Comparison of ENCODE assay signal across 1 cellular context in genomic region chr16:15642557-15643452, GRCh38.
A peak's percentile ranks its signal among the peaks of the same experiment; 100 is the strongest.
TF ChIP-seq lines count a peak whose summit lies in the region.

TSS of gene MARF1 (minus strand) at chr16:15643154. CDS start at chr16:15639233, 3,921 bp downstream.

TF ChIP-seq in HepG2, 621 proteins besides CTCF, POLR2A, EP300 and RAD21 (continued from another document and continues in another):
- TF ChIP-seq KMT2B (CRISPR knock-in tag; IDR thresholded peaks at IDR 0.05) (peak; percentile 82; the same call in 1 of the 2 replicates), ZKSCAN8 (CRISPR knock-in tag; IDR thresholded peaks at IDR 0.05; ENCODE audit: borderline replicate concordance) (0 out of 2 replicates have a peak, but pooled peaks have one; percentile 78), THAP7 (CRISPR knock-in tag; IDR thresholded peaks at IDR 0.05) (peak; percentile 77), SP4 (CRISPR knock-in tag; IDR thresholded peaks at IDR 0.05) (peak; percentile 96), SNAPC5 (CRISPR knock-in tag; IDR thresholded peaks at IDR 0.05; ENCODE audit: borderline replicate concordance) (peak; percentile 74; the same call in 1 of the 2 replicates), ZSCAN31 (CRISPR knock-in tag; IDR thresholded peaks at IDR 0.05; ENCODE audit: low read depth) (peak; percentile 90), HES4 (CRISPR knock-in tag; IDR thresholded peaks at IDR 0.05; ENCODE audit: borderline replicate concordance) (no peak), TAF1 (CRISPR knock-in tag; IDR thresholded peaks at IDR 0.05) (peak; percentile 83), ONECUT2 (CRISPR knock-in tag; IDR thresholded peaks at IDR 0.05) (no peak), ZSCAN5A (CRISPR knock-in tag; IDR thresholded peaks at IDR 0.05; ENCODE audit: borderline replicate concordance) (peak; percentile 89), ZNF552 (CRISPR knock-in tag; IDR thresholded peaks at IDR 0.05; ENCODE audit: borderline replicate concordance) (peak; percentile 52; the same call in 1 of the 2 replicates), CREBL2 (CRISPR knock-in tag; IDR thresholded peaks at IDR 0.05; ENCODE audit: borderline replicate concordance) (no peak), HIVEP1 (CRISPR knock-in tag; IDR thresholded peaks at IDR 0.05) (peak; percentile 87; the same call in 1 of the 2 replicates), SNAPC4 (CRISPR knock-in tag; IDR thresholded peaks at IDR 0.05) (peak; percentile 8; the same call in 1 of the 2 replicates), ZSCAN25 (CRISPR knock-in tag; IDR thresholded peaks at IDR 0.05) (peak; percentile 88), FOSL2 (CRISPR knock-in tag; IDR thresholded peaks at IDR 0.05) (peak; percentile 78), KAT2B (IDR thresholded peaks at IDR 0.05; ENCODE audit: borderline replicate concordance, low read depth, low read length) (peak; percentile 19; the same call in 1 of the 2 replicates), AFF4 (CRISPR knock-in tag; IDR thresholded peaks at IDR 0.05) (no peak), ZIK1 (CRISPR knock-in tag; IDR thresholded peaks at IDR 0.05; ENCODE audit: borderline replicate concordance, low read depth) (peak; percentile 42; the same call in 1 of the 2 replicates), ZNF790 (CRISPR knock-in tag; IDR thresholded peaks at IDR 0.05; ENCODE audit: borderline replicate concordance) (no peak), ZNF10 (CRISPR knock-in tag; IDR thresholded peaks at IDR 0.05; ENCODE audit: borderline replicate concordance, low read depth) (no peak), TBX2 (CRISPR knock-in tag; IDR thresholded peaks at IDR 0.05; ENCODE audit: borderline replicate concordance) (peak; percentile 88), MNT (IDR thresholded peaks at IDR 0.05) (peak; percentile 57), ZBED4 (CRISPR knock-in tag; IDR thresholded peaks at IDR 0.05; ENCODE audit: borderline replicate concordance) (peak; percentile 69), XBP1 (CRISPR knock-in tag; IDR thresholded peaks at IDR 0.05) (0 out of 2 replicates have a peak, but pooled peaks have one; percentile 57), LBX2 (CRISPR knock-in tag; IDR thresholded peaks at IDR 0.05; ENCODE audit: borderline replicate concordance) (no peak; the same call in 1 of the 2 replicates), ZNF274 (CRISPR knock-in tag; IDR thresholded peaks at IDR 0.05) (no peak; the same call in 1 of the 2 replicates), POLR2AphosphoS5 (IDR thresholded peaks at IDR 0.05; ENCODE audit: low read depth, low read length) (peak; percentile 97), PLRG1 (conservative IDR thresholded peaks at IDR 0.05) (no peak), ZSCAN29 (CRISPR knock-in tag; conservative IDR thresholded peaks at IDR 0.05) (peak; percentile 82), MAFG (CRISPR knock-in tag; IDR thresholded peaks at IDR 0.05) (no peak)
